ENCODE assay signal across 1 cellular context in the genomic region with DNA sequence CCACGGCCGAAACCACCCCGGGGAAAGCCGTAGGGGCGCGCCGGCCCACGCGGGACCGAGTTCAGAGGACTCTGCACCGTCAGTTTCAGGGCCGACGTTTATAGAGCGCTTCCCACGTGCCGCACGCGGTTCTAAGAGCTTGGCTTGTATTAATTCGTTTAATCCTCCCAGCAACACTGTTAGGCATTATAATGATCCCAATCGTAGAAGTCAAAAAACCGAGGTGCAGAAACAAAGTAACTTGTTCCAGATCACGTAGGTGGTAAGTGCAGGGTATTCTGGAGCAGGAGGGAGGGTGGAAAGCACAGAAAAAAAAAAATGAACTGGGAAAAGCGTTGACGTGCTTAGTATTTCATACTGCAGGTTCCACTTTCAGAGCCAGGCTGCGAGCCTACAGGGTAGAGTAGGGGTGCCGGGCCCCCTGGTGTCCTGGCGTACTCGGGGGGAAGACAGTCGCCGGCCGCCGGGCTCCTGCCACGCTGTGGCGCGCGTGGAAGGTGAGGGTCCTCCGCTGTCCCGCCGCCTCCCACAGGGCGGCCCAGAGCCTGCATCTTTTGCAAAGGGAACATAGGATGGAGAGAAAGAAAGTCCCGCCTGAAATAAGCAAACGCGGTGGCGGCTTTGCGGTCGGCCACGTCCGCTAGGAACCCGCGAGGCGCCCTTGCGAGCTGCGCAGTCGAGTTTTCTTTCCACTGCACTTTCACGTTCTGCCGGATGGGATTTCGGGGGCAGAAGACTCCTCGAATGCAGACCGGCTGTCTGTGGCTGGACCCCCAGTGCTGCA.
TF ChIP-seq lines count a peak whose summit lies in the region.

No MANE protein-coding gene starts in this region.

TF ChIP-seq in WTC11, 78 proteins besides CTCF, POLR2A, EP300 and RAD21 (continued from another document):
- TF ChIP-seq, protein P1, sequence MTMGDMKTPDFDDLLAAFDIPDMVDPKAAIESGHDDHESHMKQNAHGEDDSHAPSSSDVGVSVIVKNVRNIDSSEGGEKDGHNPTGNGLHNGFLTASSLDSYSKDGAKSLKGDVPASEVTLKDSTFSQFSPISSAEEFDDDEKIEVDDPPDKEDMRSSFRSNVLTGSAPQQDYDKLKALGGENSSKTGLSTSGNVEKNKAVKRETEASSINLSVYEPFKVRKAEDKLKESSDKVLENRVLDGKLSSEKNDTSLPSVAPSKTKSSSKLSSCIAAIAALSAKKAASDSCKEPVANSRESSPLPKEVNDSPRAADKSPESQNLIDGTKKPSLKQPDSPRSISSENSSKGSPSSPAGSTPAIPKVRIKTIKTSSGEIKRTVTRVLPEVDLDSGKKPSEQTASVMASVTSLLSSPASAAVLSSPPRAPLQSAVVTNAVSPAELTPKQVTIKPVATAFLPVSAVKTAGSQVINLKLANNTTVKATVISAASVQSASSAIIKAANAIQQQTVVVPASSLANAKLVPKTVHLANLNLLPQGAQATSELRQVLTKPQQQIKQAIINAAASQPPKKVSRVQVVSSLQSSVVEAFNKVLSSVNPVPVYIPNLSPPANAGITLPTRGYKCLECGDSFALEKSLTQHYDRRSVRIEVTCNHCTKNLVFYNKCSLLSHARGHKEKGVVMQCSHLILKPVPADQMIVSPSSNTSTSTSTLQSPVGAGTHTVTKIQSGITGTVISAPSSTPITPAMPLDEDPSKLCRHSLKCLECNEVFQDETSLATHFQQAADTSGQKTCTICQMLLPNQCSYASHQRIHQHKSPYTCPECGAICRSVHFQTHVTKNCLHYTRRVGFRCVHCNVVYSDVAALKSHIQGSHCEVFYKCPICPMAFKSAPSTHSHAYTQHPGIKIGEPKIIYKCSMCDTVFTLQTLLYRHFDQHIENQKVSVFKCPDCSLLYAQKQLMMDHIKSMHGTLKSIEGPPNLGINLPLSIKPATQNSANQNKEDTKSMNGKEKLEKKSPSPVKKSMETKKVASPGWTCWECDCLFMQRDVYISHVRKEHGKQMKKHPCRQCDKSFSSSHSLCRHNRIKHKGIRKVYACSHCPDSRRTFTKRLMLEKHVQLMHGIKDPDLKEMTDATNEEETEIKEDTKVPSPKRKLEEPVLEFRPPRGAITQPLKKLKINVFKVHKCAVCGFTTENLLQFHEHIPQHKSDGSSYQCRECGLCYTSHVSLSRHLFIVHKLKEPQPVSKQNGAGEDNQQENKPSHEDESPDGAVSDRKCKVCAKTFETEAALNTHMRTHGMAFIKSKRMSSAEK (CRISPR knock-in tag; IDR thresholded peaks at IDR 0.05; ENCODE audit: borderline replicate concordance), result no peak
